26 cellular contexts compared by ENCODE assay signal in the genomic region with DNA sequence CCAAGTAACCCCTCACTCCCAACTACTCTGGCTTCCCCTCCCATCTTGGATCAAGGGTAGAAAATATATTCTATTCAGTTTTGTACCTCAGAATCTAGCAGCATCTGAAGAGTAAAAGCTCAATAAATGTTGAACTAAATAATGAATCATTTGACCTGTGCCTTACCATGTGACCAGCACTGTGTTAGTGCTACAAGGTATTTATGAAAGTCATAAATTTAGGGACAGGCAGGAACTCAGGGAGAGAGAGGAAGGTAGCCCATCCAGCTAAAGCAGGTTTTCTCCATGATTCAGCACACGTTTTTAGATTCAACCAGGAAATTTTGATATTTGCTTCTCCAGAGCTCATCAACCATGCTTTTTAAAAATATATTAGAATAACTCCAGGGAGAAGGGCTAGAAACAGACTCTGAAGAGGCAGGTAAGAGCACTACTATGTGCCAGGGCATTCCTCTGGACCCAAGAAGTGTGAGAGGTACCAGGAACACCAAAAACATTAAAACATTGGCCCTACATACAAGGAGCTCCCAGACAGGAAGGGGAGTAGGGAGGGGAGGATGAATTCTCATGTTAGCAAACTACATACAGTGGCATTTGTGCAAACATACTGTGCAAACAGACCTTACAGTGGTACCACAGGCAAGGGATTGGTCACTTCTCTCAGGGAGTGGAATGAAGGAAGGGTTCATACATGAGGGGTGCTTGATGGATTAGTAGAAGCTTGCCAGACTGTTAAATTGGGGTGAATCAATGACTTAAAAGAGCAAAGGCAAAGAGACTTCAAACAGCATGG.
A peak's percentile ranks its signal among the peaks of the same experiment; 100 is the strongest.
DNase-seq lines count a peak whose midpoint lies in the region; ATAC-seq, FAIRE-seq and TF ChIP-seq lines count a peak whose summit lies in the region.
"Had no signal": no experiment of that assay in that cellular context is flagged by ENCODE, and none has a peak within 500 bp of the region (broad histone marks: within the 10 kb centered on the region; RNA-seq: fewer than 3 reads in every experiment).

No MANE protein-coding gene starts in this region.

- H3K4me2 ChIP-seq in PC-3 (ENCODE audit: low read length): no peak overlapping the region
- no peak overlapping the region for H3K4me2 ChIP-seq in neuronal stem cell (ENCODE audit: insufficient read depth, low read length, poor library complexity, severe bottlenecking)

- H3K27me3 ChIP-seq in PC-3 (ENCODE audit: low read length) (peaks cover 5% of the 10 kb centered on the region; the same call in 1 of the 2 replicates), small intestine (ENCODE audit: control insufficient read depth in 2 of 2, insufficient read depth in 2 of 2, low read length in 2 of 2) (no peaks in the 10 kb centered on the region), neuronal stem cell (ENCODE audit: control insufficient read depth in 3 of 3, insufficient read depth in 3 of 3, low read depth in 1 of 3, low read length in 3 of 3) (peaks cover 0 to 16% (median 0%) of the 10 kb centered on the region in 3 experiments)
- H3K27me3 ChIP-seq: BE2C had no signal

- CTCF ChIA-PET in PC-3 (lab: Charles Lee): no interaction called here
- CTCF ChIA-PET in RWPE1 (lab: Yijun Ruan, JAX): interaction anchor here (0.6 kb wide), 1 partner anchor 77 kb away, joined by 3 read pairs; no protein-coding TSS in a partner anchor

- no peak for ATAC-seq in PC-3
- ATAC-seq: GM12878, HCT116, T-cell had no signal

- no peak overlapping the region for H2BK120ac ChIP-seq in neuronal stem cell (ENCODE audit: low read depth, low read length)

- DNase-seq in NCI-H510A treated with DMSO at 0.1 percent for 48 hours (lab: John Stamatoyannopoulos, UW) (peak; percentile 14), NCI-H510A (lab: John Stamatoyannopoulos, UW) (no peak), DMS53 treated with DMSO at 0.1 percent for 48 hours (lab: John Stamatoyannopoulos, UW; ENCODE audit: unreplicated experiment) (peak; percentile 73), PC-3 (peak; percentile 24), small intestine (peak; percentile 25), immature natural killer cell (no peak), RWPE1 (ENCODE audit: low spot score) (no peak), neuronal stem cell (ENCODE audit: low spot score) (no peak)
- DNase-seq: 8988T; ACHN; BE2C; CD8-positive, alpha-beta memory T cell; DMS79; EL; GDM1; Karpas-422; NCI-H1092 treated with DMSO at 0.1 percent for 48 hours; NCI-H1436 treated with DMSO at 0.1 percent for 48 hours; NCI-H1930; NCI-H446 treated with DMSO at 0.1 percent for 48 hours; NCI-H69; RPMI8226; T-cell had no signal

- intact Hi-C loops in PC-3 (cut with micrococcal nuclease): no loop called here

- no peaks in the 10 kb centered on the region for H3K79me2 ChIP-seq in PC-3 (ENCODE audit: low read length)

- H2AFZ ChIP-seq in PC-3 (ENCODE audit: low read length) (no peak overlapping the region), neuronal stem cell (ENCODE audit: low read length) (no peak overlapping the region)

- no peaks in the 10 kb centered on the region for H3K79me1 ChIP-seq in neuronal stem cell (ENCODE audit: low read depth, low read length)

- H3K4ac ChIP-seq in neuronal stem cell (ENCODE audit: low read length): no peak overlapping the region

- no peak overlapping the region for H3K4me3 Mint-ChIP-seq in immature natural killer cell
- H3K4me3 Mint-ChIP-seq: CD14-positive monocyte; CD8-positive, alpha-beta memory T cell; T-cell had no signal

- no peak for FAIRE-seq in small intestine (lab: Jason Lieb, UNC)
- FAIRE-seq: GM12878 had no signal

- H3K9ac ChIP-seq in PC-3 (ENCODE audit: low read length) (no peak overlapping the region), neuronal stem cell (ENCODE audit: low read depth, low read length, poor library complexity) (no peak overlapping the region)

- peaks cover 0 to 5% (median 0%) of the 10 kb centered on the region in 6 donors for H3K9me3 Mint-ChIP-seq in immature natural killer cell
- H3K9me3 Mint-ChIP-seq: CD14-positive monocyte; CD8-positive, alpha-beta memory T cell; T-cell had no signal

- WGBS in small intestine, 3 donors: 24 to 49% (median 35%) methylated on average over 1 of the region's 1 CpG
- WGBS in neuronal stem cell (ENCODE audit: extremely low coverage in 2 of 2, insufficient read length in 2 of 2, insufficient replicate concordance in 1 of 2), 2 donors: no CpG with 5 or more reads among the region's 1 CpG

- H3K4me3 ChIP-seq in PC-3 (ENCODE audit: low read length) (no peak overlapping the region), small intestine (ENCODE audit: low read depth in 1 of 2, low read length in 2 of 2) (no peak overlapping the region), neuronal stem cell (ENCODE audit: low read length in 2 of 2) (no peak overlapping the region)
- H3K4me3 ChIP-seq: GM12878 had no signal

- H4K8ac ChIP-seq in neuronal stem cell (ENCODE audit: low read depth, low read length): no peak overlapping the region

- no peak overlapping the region for H3K14ac ChIP-seq in neuronal stem cell (ENCODE audit: low read length)

- no peak overlapping the region for H2AK5ac ChIP-seq in neuronal stem cell (ENCODE audit: low read depth, low read length)

- no peaks in the 10 kb centered on the region for H3K36me3 Mint-ChIP-seq in immature natural killer cell
- H3K36me3 Mint-ChIP-seq: CD14-positive monocyte; CD8-positive, alpha-beta memory T cell; T-cell had no signal

- BruUV-seq in PC-3 (replicated peaks; lab: Mats Ljungman, UMichigan): no TSS peak

- no peak overlapping the region for H2BK12ac ChIP-seq in neuronal stem cell (ENCODE audit: low read length)

- H3K27ac ChIP-seq in PC-3 (ENCODE audit: low read length): no peak overlapping the region
- no peak overlapping the region for H3K27ac ChIP-seq in small intestine (ENCODE audit: low read depth in 1 of 2, low read length in 1 of 2)
- no peak overlapping the region for H3K27ac ChIP-seq in RWPE1
- no peak overlapping the region for H3K27ac ChIP-seq in neuronal stem cell (replicated peaks; ENCODE audit: low read length)

- H3K36me3 ChIP-seq in PC-3 (ENCODE audit: low read depth, low read length): no peaks in the 10 kb centered on the region
- no peaks in the 10 kb centered on the region for H3K36me3 ChIP-seq in small intestine (ENCODE audit: control insufficient read depth in 2 of 2, insufficient read depth in 2 of 2, low read length in 2 of 2)
- no peaks in the 10 kb centered on the region for H3K36me3 ChIP-seq in neuronal stem cell (replicated peaks in 1 of 2; ENCODE audit: control insufficient read depth in 2 of 2, insufficient read depth in 2 of 2, low read length in 2 of 2)
- H3K36me3 ChIP-seq: BE2C had no signal

- H4K20me1 ChIP-seq in PC-3 (ENCODE audit: low read length): no peaks in the 10 kb centered on the region

- H3F3A ChIP-seq in PC-3 (ENCODE audit: low read length, unreplicated experiment): no peaks in the 10 kb centered on the region

- no peaks in the 10 kb centered on the region for H3K9me2 ChIP-seq in PC-3 (replicated peaks; ENCODE audit: low read length)

- H3K27me3 Mint-ChIP-seq in immature natural killer cell (ENCODE audit: low read depth in 3 of 3): peaks cover 2 to 8% (median 7%) of the 10 kb centered on the region in 3 donors

- H3K18ac ChIP-seq in neuronal stem cell (ENCODE audit: low read length): no peak overlapping the region

- H3K9me3 ChIP-seq in PC-3 (ENCODE audit: low read length): no peaks in the 10 kb centered on the region
- no peaks in the 10 kb centered on the region for H3K9me3 ChIP-seq in small intestine (ENCODE audit: control insufficient read depth, low read depth)
- no peaks in the 10 kb centered on the region for H3K9me3 ChIP-seq in neuronal stem cell (replicated peaks in 1 of 2; ENCODE audit: control insufficient read depth in 2 of 2, insufficient read depth in 1 of 2, low read depth in 1 of 2, low read length in 2 of 2)
- H3K9me3 ChIP-seq: BE2C had no signal

- no peaks in the 10 kb centered on the region for H3K4me1 Mint-ChIP-seq in immature natural killer cell
- H3K4me1 Mint-ChIP-seq: CD14-positive monocyte; CD8-positive, alpha-beta memory T cell; T-cell had no signal

- 0 out of 2 replicates have a peak, but pooled peaks cover 4% of the 10 kb centered on the region for H3K4me1 ChIP-seq in PC-3 (ENCODE audit: insufficient read depth, low read length)
- H3K4me1 ChIP-seq in small intestine (ENCODE audit: control insufficient read depth in 2 of 2, insufficient read depth in 1 of 2, low read depth in 1 of 2, low read length in 1 of 2): no peaks in the 10 kb centered on the region
- H3K4me1 ChIP-seq in neuronal stem cell (ENCODE audit: control insufficient read depth in 2 of 2, insufficient read depth in 1 of 2, low read depth in 1 of 2, low read length in 2 of 2): no peaks in the 10 kb centered on the region
- H3K4me1 ChIP-seq: BE2C had no signal

- no peak overlapping the region for H3K27ac Mint-ChIP-seq in immature natural killer cell
- H3K27ac Mint-ChIP-seq: CD14-positive monocyte; CD8-positive, alpha-beta memory T cell; T-cell had no signal

- no peak overlapping the region for H2BK5ac ChIP-seq in neuronal stem cell (ENCODE audit: low read length)

- no peak overlapping the region for H3K23ac ChIP-seq in neuronal stem cell (ENCODE audit: low read depth, low read length, poor library complexity)

- no peak overlapping the region for H2BK15ac ChIP-seq in neuronal stem cell (ENCODE audit: low read length)

- TF ChIP-seq CTCF in PC-3 (conservative IDR thresholded peaks at IDR 0.05; ENCODE audit: low read depth, low read length): no peak
- no peak for TF ChIP-seq CTCF in RWPE1 (conservative IDR thresholded peaks at IDR 0.05; ENCODE audit: low read depth)

- no peak overlapping the region for H4K91ac ChIP-seq in neuronal stem cell (ENCODE audit: low read depth, low read length, poor library complexity)

- POLR2A ChIA-PET in PC-3 (lab: Charles Lee; ENCODE audit: unreplicated experiment) (no interaction called here), RWPE1 (lab: Yijun Ruan, JAX; ENCODE audit: low non-redundant PET) (no interaction called here)

Comparison
In these comparisons a context has a peak if more than half of its experiments do, and no peak if none do; other contexts are left out.
1. DNase-seq: peak in NCI-H510A treated with DMSO at 0.1 percent for 48 hours (single experiment), DMS53 treated with DMSO at 0.1 percent for 48 hours (single experiment), PC-3 (single experiment) and small intestine (single experiment); none in NCI-H510A (single experiment), immature natural killer cell (0 of 3), RWPE1 (single experiment) and neuronal stem cell (single experiment).